Comparison of ENCODE assay signal across 8 cellular contexts in the genomic region with DNA sequence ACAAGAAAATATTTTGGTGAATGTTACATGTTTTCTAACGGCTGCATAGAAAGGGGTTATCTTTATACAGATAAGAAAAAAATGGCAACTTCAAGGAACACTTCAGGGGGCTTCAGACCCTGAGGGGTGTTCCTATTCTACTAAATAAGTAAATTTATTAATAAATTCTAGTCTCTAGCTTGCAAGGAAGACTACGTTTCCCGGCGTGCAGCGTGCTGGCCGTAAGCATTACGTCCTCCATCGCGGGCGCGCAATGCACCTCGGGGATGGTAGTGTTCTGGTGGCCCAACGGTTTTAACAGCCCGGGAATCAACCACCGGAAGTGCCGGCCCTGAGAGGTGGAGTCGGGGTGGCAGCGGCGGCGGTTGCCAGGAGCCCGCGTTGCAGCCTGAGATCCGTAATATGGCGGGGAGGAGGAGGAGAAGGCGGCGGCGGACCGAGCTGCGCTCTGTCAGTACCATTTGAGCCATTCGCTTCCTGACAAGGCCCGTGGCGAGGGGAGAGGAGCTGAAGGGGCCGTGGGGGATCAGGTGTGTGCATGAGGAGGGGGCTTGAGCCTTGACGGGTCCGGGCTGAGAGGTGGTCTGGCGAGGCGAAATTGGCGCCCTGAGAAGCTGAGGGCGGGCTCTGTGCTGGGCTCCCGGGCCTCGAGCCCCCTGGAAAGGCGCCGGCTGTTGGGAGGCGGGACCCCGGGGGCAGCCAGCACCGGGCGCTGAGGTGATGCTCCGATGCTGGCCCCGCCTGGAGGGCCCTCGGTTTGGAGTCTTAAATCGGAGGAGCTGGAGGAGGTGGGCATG. TPM values are rescaled to one million over a fixed set of nuclear protein-coding genes. Genes with fewer than 3 reads are reported as not detected.
DNase-seq lines count a peak whose midpoint lies in the region; ATAC-seq and TF ChIP-seq lines count a peak whose summit lies in the region.

A gene with protein sequence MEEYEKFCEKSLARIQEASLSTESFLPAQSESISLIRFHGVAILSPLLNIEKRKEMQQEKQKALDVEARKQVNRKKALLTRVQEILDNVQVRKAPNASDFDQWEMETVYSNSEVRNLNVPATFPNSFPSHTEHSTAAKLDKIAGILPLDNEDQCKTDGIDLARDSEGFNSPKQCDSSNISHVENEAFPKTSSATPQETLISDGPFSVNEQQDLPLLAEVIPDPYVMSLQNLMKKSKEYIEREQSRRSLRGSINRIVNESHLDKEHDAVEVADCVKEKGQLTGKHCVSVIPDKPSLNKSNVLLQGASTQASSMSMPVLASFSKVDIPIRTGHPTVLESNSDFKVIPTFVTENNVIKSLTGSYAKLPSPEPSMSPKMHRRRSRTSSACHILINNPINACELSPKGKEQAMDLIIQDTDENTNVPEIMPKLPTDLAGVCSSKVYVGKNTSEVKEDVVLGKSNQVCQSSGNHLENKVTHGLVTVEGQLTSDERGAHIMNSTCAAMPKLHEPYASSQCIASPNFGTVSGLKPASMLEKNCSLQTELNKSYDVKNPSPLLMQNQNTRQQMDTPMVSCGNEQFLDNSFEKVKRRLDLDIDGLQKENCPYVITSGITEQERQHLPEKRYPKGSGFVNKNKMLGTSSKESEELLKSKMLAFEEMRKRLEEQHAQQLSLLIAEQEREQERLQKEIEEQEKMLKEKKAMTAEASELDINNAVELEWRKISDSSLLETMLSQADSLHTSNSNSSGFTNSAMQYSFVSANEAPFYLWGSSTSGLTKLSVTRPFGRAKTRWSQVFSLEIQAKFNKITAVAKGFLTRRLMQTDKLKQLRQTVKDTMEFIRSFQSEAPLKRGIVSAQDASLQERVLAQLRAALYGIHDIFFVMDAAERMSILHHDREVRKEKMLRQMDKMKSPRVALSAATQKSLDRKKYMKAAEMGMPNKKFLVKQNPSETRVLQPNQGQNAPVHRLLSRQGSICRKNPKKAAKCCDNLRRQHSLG (plus strand): TSS at position 384 of the 797 bp plus-strand sequence. CDS start 3,940 bp downstream, outside the sequence.

- TF ChIP-seq CTCF in KMS-11 (conservative IDR thresholded peaks at IDR 0.05; ENCODE audit: low read depth, low read length) (no peak), Peyer's patch (IDR thresholded peaks at IDR 0.05) (no peak)

- ATAC-seq in GM21737 (IDR thresholded peaks at IDR 0.05; ENCODE audit: unreplicated experiment) (peak; percentile 58), esophagus mucosa (peak; percentile 91)
- peak; percentile 88 to 89 for ATAC-seq in activated T-cell treated with anti-CD3 and anti-CD28 coated beads, Interleukin-2, amount 50 U/mL, for 4 hours

- H2AFZ ChIP-seq in KMS-11 (ENCODE audit: low read depth): peak within 1 kb of the TSS; percentile 87

- H3K27ac ChIP-seq in KMS-11 (peak within 1 kb of the TSS; percentile 38), Peyer's patch (peak within 1 kb of the TSS; percentile 12 to 79 (median 42))

- peaks cover 46% of the 10 kb centered on the region for H3K4me1 Mint-ChIP-seq in activated T-cell treated with anti-CD3 and anti-CD28 coated beads, Interleukin-2, amount 50 U/mL, for 4 hours (ENCODE audit: low read depth)

- H3K79me2 ChIP-seq in KMS-11 (ENCODE audit: insufficient read depth, low read depth): peaks cover 23% of the 10 kb centered on the region

- peaks cover 10% of the 10 kb centered on the region for H3K36me3 Mint-ChIP-seq in activated T-cell treated with anti-CD3 and anti-CD28 coated beads, Interleukin-2, amount 50 U/mL, for 4 hours (ENCODE audit: insufficient read depth)

- H3K27me3 ChIP-seq in KMS-11 (ENCODE audit: insufficient read depth, low read depth) (no peaks in the 10 kb centered on the region), Peyer's patch (no peaks in the 10 kb centered on the region), mucosa of stomach (ENCODE audit: control insufficient read depth, insufficient read depth, low read length) (no peaks in the 10 kb centered on the region)

- DNase-seq in DMS53 (lab: John Stamatoyannopoulos, UW) (peak; percentile 97), Peyer's patch (peak; percentile 96 to 99 (median 98))
- DNase-seq in activated T-cell treated with anti-CD3 and anti-CD28 coated beads, Interleukin-2, amount 50 U/mL, for 4 hours: peak; percentile 92
- DNase-seq in stimulated activated CD8-positive, alpha-beta memory T cell treated with anti-CD3 and anti-CD28 coated beads, Interleukin-4, amount 100 ng/mL, for 48 hours: peak; percentile 96

- no peaks in the 10 kb centered on the region for H3K27me3 Mint-ChIP-seq in activated T-cell treated with anti-CD3 and anti-CD28 coated beads, Interleukin-2, amount 50 U/mL, for 4 hours (ENCODE audit: low read depth)

- peak within 1 kb of the TSS; percentile 94 for H3K4me3 Mint-ChIP-seq in activated T-cell treated with anti-CD3 and anti-CD28 coated beads, Interleukin-2, amount 50 U/mL, for 4 hours

- peak within 1 kb of the TSS; percentile 81 for H3K9ac ChIP-seq in KMS-11
- H3K9ac ChIP-seq in mucosa of stomach (ENCODE audit: low read length): peak within 1 kb of the TSS; percentile 66

- H3K4me2 ChIP-seq in KMS-11: peak within 1 kb of the TSS; percentile 81

- H3K4me3 ChIP-seq in KMS-11 (IDR thresholded peaks at IDR 0.05; ENCODE audit: insufficient read depth, low read depth, low read length) (no peak within 1 kb of the TSS), Peyer's patch (peak within 1 kb of the TSS; percentile 77 to 93 (median 90)), mucosa of stomach (ENCODE audit: low read length) (peak within 1 kb of the TSS; percentile 58)

- no peaks in the 10 kb centered on the region for H3K36me3 ChIP-seq in KMS-11 (ENCODE audit: insufficient read depth)
- H3K36me3 ChIP-seq in Peyer's patch: peaks cover 0 to 11% (median 0%) of the 10 kb centered on the region in 3 donors
- H3K36me3 ChIP-seq in mucosa of stomach (ENCODE audit: control insufficient read depth, insufficient read depth, low read length): no peaks in the 10 kb centered on the region

- H3K9me3 ChIP-seq in Peyer's patch (no peaks in the 10 kb centered on the region), mucosa of stomach (ENCODE audit: control insufficient read depth, low read length) (no peaks in the 10 kb centered on the region)

- H3K4me1 ChIP-seq in KMS-11 (ENCODE audit: low read depth, poor library complexity, severe bottlenecking) (peaks cover 39% of the 10 kb centered on the region), Peyer's patch (peaks cover 0 to 48% (median 4%) of the 10 kb centered on the region in 4 donors), mucosa of stomach (ENCODE audit: control insufficient read depth, insufficient read depth, low read length) (peaks cover 7% of the 10 kb centered on the region)

- no peaks in the 10 kb centered on the region for H3K9me3 Mint-ChIP-seq in activated T-cell treated with anti-CD3 and anti-CD28 coated beads, Interleukin-2, amount 50 U/mL, for 4 hours

- peak; percentile 34 to 57 for TF ChIP-seq POLR2A in Peyer's patch (IDR thresholded peaks at IDR 0.05)

- H4K20me1 ChIP-seq in KMS-11 (ENCODE audit: insufficient read depth): no peaks in the 10 kb centered on the region

RNA-seq across cellular contexts. Expression of the gene that starts here (rescaled TPM):
- total RNA-seq in Peyer's patch (10 to 100 TPM; 12.4 to 21.5 (median 15.6) TPM), esophagus mucosa (6.2 TPM)
- 10 to 100 TPM; 14.1 to 17.4 (median 15.3) TPM for total RNA-seq in activated T-cell treated with anti-CD3 and anti-CD28 coated beads, Interleukin-2, amount 50 U/mL, for 4 hours
